ENCODE assay signal across 25 cellular contexts in the genomic region with DNA sequence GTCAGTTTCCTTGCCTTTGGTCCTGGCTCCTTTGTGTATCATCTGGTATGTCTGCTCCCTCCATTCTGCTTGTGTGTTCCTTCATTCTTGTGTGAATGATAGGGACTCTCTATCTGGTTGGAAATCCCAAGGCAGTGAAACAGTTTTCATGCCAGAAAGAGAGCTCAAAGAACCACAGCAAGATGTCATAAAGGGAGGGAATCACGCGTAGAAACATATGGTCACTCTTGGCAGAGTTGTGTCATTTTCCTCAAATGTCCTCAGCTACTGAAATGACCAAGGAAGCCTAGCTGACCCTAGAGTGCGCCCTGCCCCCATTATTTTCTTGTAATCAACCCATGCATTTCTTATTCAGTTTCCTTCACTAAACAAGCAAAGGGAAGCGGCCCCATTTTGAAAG. TPM values are rescaled to one million over a fixed set of nuclear protein-coding genes. Genes with fewer than 3 reads are reported as not detected.
DNase-seq lines count a peak whose midpoint lies in the region; ATAC-seq and TF ChIP-seq lines count a peak whose summit lies in the region.
"Had no signal": no experiment of that assay in that cellular context is flagged by ENCODE, and none has a peak within 500 bp of the region (broad histone marks: within the 10 kb centered on the region; RNA-seq: fewer than 3 reads in every experiment).

No MANE protein-coding gene starts in this region.

- H3K4me3 Mint-ChIP-seq in activated CD4-positive, alpha-beta T cell treated with anti-CD3 and anti-CD28 coated beads, Interleukin-2, amount 10 ng/mL, durations not matched to agents 24 days and 14 days: no peak overlapping the region
- H3K4me3 Mint-ChIP-seq in WTC11 (no peak overlapping the region), brain (no peak overlapping the region)

- peaks cover 34% of the 10 kb centered on the region for H3K4me1 Mint-ChIP-seq in activated CD4-positive, alpha-beta T cell treated with anti-CD3 and anti-CD28 coated beads, Interleukin-2, amount 10 ng/mL, durations not matched to agents 24 days and 14 days
- peaks cover 41% of the 10 kb centered on the region for H3K4me1 Mint-ChIP-seq in WTC11
- peaks cover 38% of the 10 kb centered on the region for H3K4me1 Mint-ChIP-seq in brain

- H3K23ac ChIP-seq in trophoblast cell (ENCODE audit: low read length): no peak overlapping the region

- no peak overlapping the region for H2BK120ac ChIP-seq in trophoblast cell (ENCODE audit: insufficient read depth, low read length, poor library complexity)

- H2AK5ac ChIP-seq in trophoblast cell (ENCODE audit: low read length): no peak overlapping the region

- no peak for TF ChIP-seq POLR2A in GM18505 (IDR thresholded peaks at IDR 0.05; ENCODE audit: borderline replicate concordance, extremely low read depth, insufficient read depth, insufficient read length)

- H2BK12ac ChIP-seq in trophoblast cell (ENCODE audit: low read length): peak overlapping the region; percentile 63

- no peak overlapping the region for H2BK5ac ChIP-seq in trophoblast cell (ENCODE audit: low read depth, low read length, poor library complexity)

- DNase-seq in activated CD4-positive, alpha-beta T cell treated with anti-CD3 and anti-CD28 coated beads, Interleukin-2, amount 10 ng/mL, durations not matched to agents 24 days and 14 days: no peak
- no peak for DNase-seq in activated CD4-positive, alpha-beta T cell treated with anti-CD3 and anti-CD28 coated beads, Interleukin-2, amount 50 U/mL, for 48 hours
- no peak for DNase-seq in WTC11 (ENCODE audit: low spot score)
- DNase-seq in trophoblast cell: no peak
- no peak for DNase-seq in MV-4-11 (lab: John Stamatoyannopoulos, UW)
- no peak for DNase-seq in superior temporal gyrus (ENCODE audit: extremely low spot score)
- DNase-seq: cortex of kidney; mesenchymal stem cell; NCI-H1092; NCI-H1930; NCI-H2227 treated with DMSO at 0.1 percent for 48 hours; NCI-H748 treated with DMSO at 0.1 percent for 48 hours; ovary; Right ventricle myocardium superior; spleen; stimulated activated CD4-positive, alpha-beta T cell treated with anti-CD3 and anti-CD28 coated beads, Interleukin-4, amount 100 ng/mL, for 1 hour; stimulated activated naive CD8-positive, alpha-beta T cell treated with anti-CD3 and anti-CD28 coated beads, Interleukin-15, Interleukin-2, amounts not matched to agents 100 U/mL and 50 U/mL, for 24 hours; SW 1271 had no signal

- H3K4me1 ChIP-seq in trophoblast cell (ENCODE audit: control insufficient read depth in 1 of 2, insufficient read depth in 2 of 2, low read length in 2 of 2): peaks cover 2 to 18% of the 10 kb centered on the region in 2 experiments
- H3K4me1 ChIP-seq: right atrium auricular region, tibial nerve had no signal

- CTCF ChIA-PET in WTC11 (lab: Charles Lee): interaction anchor here (1.1 to 3.4 kb wide), 4 partner anchors 47 to 183 kb away, joined by 3 to 20 read pairs (median 15); a partner anchor contains a TSS

- no peak overlapping the region for H3K9ac ChIP-seq in trophoblast cell (ENCODE audit: low read length)

- no peaks in the 10 kb centered on the region for H3K9me3 ChIP-seq in trophoblast cell (ENCODE audit: insufficient read depth, low read depth, low read length)
- H3K9me3 ChIP-seq: ovary, right atrium auricular region, spleen, tibial nerve had no signal

- no peak overlapping the region for H4K91ac ChIP-seq in trophoblast cell (ENCODE audit: low read depth, low read length)

- H3K36me3 Mint-ChIP-seq in activated CD4-positive, alpha-beta T cell treated with anti-CD3 and anti-CD28 coated beads, Interleukin-2, amount 10 ng/mL, durations not matched to agents 24 days and 14 days (ENCODE audit: low read depth): peaks cover 70% of the 10 kb centered on the region
- H3K36me3 Mint-ChIP-seq in WTC11: no peaks in the 10 kb centered on the region
- H3K36me3 Mint-ChIP-seq in brain: no peaks in the 10 kb centered on the region

- no peaks in the 10 kb centered on the region for H3K79me1 ChIP-seq in trophoblast cell (ENCODE audit: low read length)

- H3K4ac ChIP-seq in trophoblast cell (ENCODE audit: low read depth, low read length): no peak overlapping the region

- H4K8ac ChIP-seq in trophoblast cell (ENCODE audit: low read depth, low read length): peak overlapping the region; percentile 39

- H3K9me3 Mint-ChIP-seq in activated CD4-positive, alpha-beta T cell treated with anti-CD3 and anti-CD28 coated beads, Interleukin-2, amount 10 ng/mL, durations not matched to agents 24 days and 14 days: no peaks in the 10 kb centered on the region
- H3K9me3 Mint-ChIP-seq in WTC11 (no peaks in the 10 kb centered on the region), brain (no peaks in the 10 kb centered on the region)
- H3K9me3 Mint-ChIP-seq: activated naive CD4-positive, alpha-beta T cell treated with anti-CD3 and anti-CD28 coated beads, Interleukin-2, amount 50 U/mL, for 72 hours had no signal

- H3K36me3 ChIP-seq in trophoblast cell (ENCODE audit: control insufficient read depth in 1 of 2, insufficient read depth in 2 of 2, low read length in 2 of 2): peaks cover 4 to 20% of the 10 kb centered on the region in 2 experiments
- H3K36me3 ChIP-seq: brain microvascular endothelial cell, ovary, right atrium auricular region, tibial nerve had no signal

- H3K27me3 Mint-ChIP-seq in activated CD4-positive, alpha-beta T cell treated with anti-CD3 and anti-CD28 coated beads, Interleukin-2, amount 10 ng/mL, durations not matched to agents 24 days and 14 days: no peaks in the 10 kb centered on the region
- H3K27me3 Mint-ChIP-seq in WTC11 (ENCODE audit: low read depth) (no peaks in the 10 kb centered on the region), brain (no peaks in the 10 kb centered on the region)

- peak overlapping the region; percentile 36 for H3K27ac Mint-ChIP-seq in activated CD4-positive, alpha-beta T cell treated with anti-CD3 and anti-CD28 coated beads, Interleukin-2, amount 10 ng/mL, durations not matched to agents 24 days and 14 days
- H3K27ac Mint-ChIP-seq in WTC11 (peak overlapping the region; percentile 93), brain (peak overlapping the region in 3 of 5 experiments; percentile 12 to 78 (median 73))

- no peak overlapping the region for H3K4me3 ChIP-seq in trophoblast cell (ENCODE audit: low read depth, low read length)
- H3K4me3 ChIP-seq: ovary, right atrium auricular region, spleen, tibial nerve had no signal

- ATAC-seq in WTC11 (no peak), GM18505 (IDR thresholded peaks at IDR 0.05; ENCODE audit: unreplicated experiment) (no peak)
- ATAC-seq: activated naive CD4-positive, alpha-beta T cell treated with anti-CD3 and anti-CD28 coated beads, Interleukin-2, amount 50 U/mL, for 72 hours; stimulated activated naive CD8-positive, alpha-beta T cell treated with anti-CD3 and anti-CD28 coated beads, Interleukin-15, Interleukin-2, amounts not matched to agents 100 U/mL and 50 U/mL, for 24 hours had no signal

- no peak overlapping the region for H4K12ac ChIP-seq in trophoblast cell (ENCODE audit: low read depth, low read length)

- H3K14ac ChIP-seq in trophoblast cell (ENCODE audit: low read length): no peak overlapping the region

- POLR2A ChIA-PET in WTC11 (lab: Charles Lee): no interaction called here

- WGBS in trophoblast cell (ENCODE audit: extremely low coverage, insufficient coverage, insufficient read length): no CpG with 5 or more reads among the region's 4 CpGs

- intact Hi-C loops in activated CD4-positive, alpha-beta T cell treated with anti-CD3 and anti-CD28 coated beads, Interleukin-2, amount 10 ng/mL, durations not matched to agents 24 days and 14 days (cut with micrococcal nuclease): no loop called here

- no peak overlapping the region for H2AFZ ChIP-seq in trophoblast cell (ENCODE audit: insufficient read depth, low read length, poor library complexity)

- no peak overlapping the region for H3K4me2 ChIP-seq in trophoblast cell (ENCODE audit: low read length)

- no peaks in the 10 kb centered on the region for H3K27me3 ChIP-seq in trophoblast cell (ENCODE audit: insufficient read depth, low read length)
- H3K27me3 ChIP-seq: brain microvascular endothelial cell, ovary, spleen had no signal

- TF ChIP-seq CTCF in WTC11 (IDR thresholded peaks at IDR 0.05) (no peak), brain (conservative IDR thresholded peaks at IDR 0.05) (no peak)

- H3K27ac ChIP-seq in trophoblast cell (ENCODE audit: low read depth, low read length): no peak overlapping the region
- H3K27ac ChIP-seq: brain microvascular endothelial cell, ovary, right atrium auricular region, spleen, tibial nerve had no signal

- no peak overlapping the region for H3K18ac ChIP-seq in trophoblast cell (ENCODE audit: low read length)

- no peaks in the 10 kb centered on the region for H3K79me2 ChIP-seq in trophoblast cell (ENCODE audit: control insufficient read depth, insufficient read depth, low read length, poor library complexity)

TF ChIP-seq in WTC11, 78 proteins besides CTCF, POLR2A, EP300 and RAD21 (continues in another document):
- no peak for TF ChIP-seq GRHL2 (CRISPR knock-in tag; IDR thresholded peaks at IDR 0.05; ENCODE audit: insufficient replicate concordance, severe bottlenecking)

RNA-seq across cellular contexts. Expression of a gene that starts 48.0 kb away (rescaled TPM):
- total RNA-seq in activated CD4-positive, alpha-beta T cell treated with anti-CD3 and anti-CD28 coated beads, Interleukin-2, amount 10 ng/mL, durations not matched to agents 24 days and 14 days: 94.4 and 94.7 TPM in 2 replicates
- total RNA-seq in WTC11 (2021): 2.7 to 2.8 TPM (median 2.7 TPM) in 3 replicates
- 1.3 TPM for polyA plus RNA-seq in brain (ENCODE audit: insufficient read depth, low read depth, low replicate concordance)
- 19.6 and 22.1 TPM in 2 replicates for polyA plus RNA-seq in trophoblast cell (2013)
- total RNA-seq: fibroblast of lung had no signal

Comparison
In these comparisons a context has a peak if more than half of its experiments do, and no peak if none do; other contexts are left out.
1. H3K27ac Mint-ChIP-seq: peak in every context shown above with its lines; median percentile 93 in WTC11; 73 in brain; 36 in activated CD4-positive, alpha-beta T cell treated with anti-CD3 and anti-CD28 coated beads, Interleukin-2, amount 10 ng/mL, durations not matched to agents 24 days and 14 days.
2. RNA of a gene that starts 48.0 kb away (total RNA-seq): 94.4 to 94.7 TPM in activated CD4-positive, alpha-beta T cell treated with anti-CD3 and anti-CD28 coated beads, Interleukin-2, amount 10 ng/mL, durations not matched to agents 24 days and 14 days; 2.7 to 2.8 TPM in WTC11; every median in the first group is over 10 times any median in the second.